1 cellular context compared by ENCODE assay signal in the genomic region with DNA sequence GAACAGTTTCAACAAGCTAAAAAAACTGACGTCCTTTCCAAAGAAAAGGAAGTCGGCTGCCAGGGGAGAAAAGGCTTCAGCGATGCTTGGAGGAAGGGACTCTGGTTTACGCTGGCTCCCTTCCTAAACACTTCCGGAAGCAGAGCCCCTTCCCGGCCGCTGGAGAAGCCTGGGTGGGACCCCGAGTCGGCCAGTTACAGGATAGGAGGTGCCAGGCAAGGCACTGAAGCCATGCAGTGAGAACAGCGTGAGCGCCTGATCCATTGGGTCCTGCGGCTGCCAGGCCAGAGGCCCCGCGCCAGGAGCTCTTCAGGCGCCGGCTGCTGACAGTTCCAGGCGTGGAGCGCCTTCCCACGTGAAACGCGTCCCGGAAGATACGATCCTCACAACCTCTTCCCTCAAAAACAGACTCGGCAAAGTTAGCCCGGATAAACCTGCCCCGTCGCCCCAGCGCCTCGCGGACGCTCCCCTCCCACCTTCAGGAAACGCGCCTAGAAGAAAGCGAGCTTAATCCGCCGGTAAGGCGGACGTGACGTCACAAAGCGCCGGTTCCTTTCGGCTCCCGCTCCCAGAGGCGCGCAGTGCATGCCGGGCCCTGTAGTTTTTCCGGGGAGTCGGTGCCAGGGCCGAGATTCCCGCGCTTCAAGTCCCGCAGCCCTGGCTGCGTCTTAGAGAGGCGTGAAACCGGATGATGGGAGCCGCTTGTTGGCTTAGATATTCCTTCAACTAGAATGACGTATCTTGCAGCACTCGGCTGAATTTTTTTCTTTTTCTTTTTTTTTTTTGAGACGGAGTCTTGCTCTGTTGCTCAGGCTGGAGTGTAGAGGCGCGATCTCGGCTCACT.
TF ChIP-seq lines count a peak whose summit lies in the region.

A gene with protein sequence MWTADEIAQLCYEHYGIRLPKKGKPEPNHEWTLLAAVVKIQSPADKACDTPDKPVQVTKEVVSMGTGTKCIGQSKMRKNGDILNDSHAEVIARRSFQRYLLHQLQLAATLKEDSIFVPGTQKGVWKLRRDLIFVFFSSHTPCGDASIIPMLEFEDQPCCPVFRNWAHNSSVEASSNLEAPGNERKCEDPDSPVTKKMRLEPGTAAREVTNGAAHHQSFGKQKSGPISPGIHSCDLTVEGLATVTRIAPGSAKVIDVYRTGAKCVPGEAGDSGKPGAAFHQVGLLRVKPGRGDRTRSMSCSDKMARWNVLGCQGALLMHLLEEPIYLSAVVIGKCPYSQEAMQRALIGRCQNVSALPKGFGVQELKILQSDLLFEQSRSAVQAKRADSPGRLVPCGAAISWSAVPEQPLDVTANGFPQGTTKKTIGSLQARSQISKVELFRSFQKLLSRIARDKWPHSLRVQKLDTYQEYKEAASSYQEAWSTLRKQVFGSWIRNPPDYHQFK (minus strand): TSS at position 520 of the 844 bp plus-strand sequence. CDS start 2,482 bp downstream, outside the sequence.

TF ChIP-seq in HepG2, 621 proteins besides CTCF, POLR2A, EP300 and RAD21 (continued from another document and continues in another):
- TF ChIP-seq, protein P1, sequence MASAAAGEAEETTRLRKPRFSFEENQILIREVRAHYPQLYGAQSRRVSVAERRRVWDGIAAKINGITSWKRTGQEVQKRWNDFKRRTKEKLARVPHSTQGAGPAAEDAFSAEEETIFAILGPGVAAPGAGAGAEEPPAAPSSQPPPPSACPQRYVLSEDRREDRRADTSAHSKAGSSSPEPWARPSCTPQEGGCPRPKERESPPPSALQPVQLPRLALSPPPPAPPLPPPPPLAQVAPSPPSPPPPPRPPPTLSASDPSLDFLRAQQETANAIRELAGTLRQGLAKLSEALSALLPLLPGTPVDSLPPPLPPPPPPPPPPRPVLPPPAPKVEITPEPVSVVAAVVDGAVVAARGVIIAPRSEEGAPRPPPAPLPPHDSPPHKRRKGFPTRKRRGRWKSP (CRISPR knock-in tag; IDR thresholded peaks at IDR 0.05), result peak; percentile 87
- TF ChIP-seq, protein P2, sequence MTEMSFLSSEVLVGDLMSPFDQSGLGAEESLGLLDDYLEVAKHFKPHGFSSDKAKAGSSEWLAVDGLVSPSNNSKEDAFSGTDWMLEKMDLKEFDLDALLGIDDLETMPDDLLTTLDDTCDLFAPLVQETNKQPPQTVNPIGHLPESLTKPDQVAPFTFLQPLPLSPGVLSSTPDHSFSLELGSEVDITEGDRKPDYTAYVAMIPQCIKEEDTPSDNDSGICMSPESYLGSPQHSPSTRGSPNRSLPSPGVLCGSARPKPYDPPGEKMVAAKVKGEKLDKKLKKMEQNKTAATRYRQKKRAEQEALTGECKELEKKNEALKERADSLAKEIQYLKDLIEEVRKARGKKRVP (CRISPR knock-in tag; IDR thresholded peaks at IDR 0.05), result 0 out of 4 replicates have a peak, but pooled peaks of 1 of the 2 experiments have one; percentile 30
- TF ChIP-seq RXRB (CRISPR knock-in tag; IDR thresholded peaks at IDR 0.05; ENCODE audit: borderline replicate concordance) (peak; percentile 69; the same call in 1 of the 2 replicates), SPEN (CRISPR knock-in tag; IDR thresholded peaks at IDR 0.05; ENCODE audit: low read depth) (peak; percentile 91), ARNT (IDR thresholded peaks at IDR 0.05) (no peak), GABPB1 (CRISPR knock-in tag; IDR thresholded peaks at IDR 0.05) (peak; percentile 99), HIVEP1 (CRISPR knock-in tag; IDR thresholded peaks at IDR 0.05) (peak; percentile 75), BCL6 (CRISPR knock-in tag; IDR thresholded peaks at IDR 0.05) (peak; percentile 35; the same call in 1 of the 2 replicates), CHD2 (IDR thresholded peaks at IDR 0.05; ENCODE audit: low read depth, low read length) (peak; percentile 98), CBFB (CRISPR knock-in tag; IDR thresholded peaks at IDR 0.05) (peak; percentile 73; the same call in 1 of the 2 replicates), NKX3-1 (CRISPR knock-in tag; IDR thresholded peaks at IDR 0.05) (peak; percentile 19; the same call in 1 of the 2 replicates), ZNF274 (CRISPR knock-in tag; IDR thresholded peaks at IDR 0.05) (peak; percentile 81; the same call in 1 of the 2 replicates), SIN3A (IDR thresholded peaks at IDR 0.05; ENCODE audit: borderline replicate concordance, low read depth, low read length) (peak; percentile 92), ZNF350 (CRISPR knock-in tag; IDR thresholded peaks at IDR 0.05; ENCODE audit: borderline replicate concordance, low read depth) (peak; percentile 93), SP4 (CRISPR knock-in tag; IDR thresholded peaks at IDR 0.05) (peak; percentile 77; the same call in 1 of the 2 replicates), U2AF2 (IDR thresholded peaks at IDR 0.05; ENCODE audit: low read depth, low read length) (no peak), ZNF547 (CRISPR knock-in tag; IDR thresholded peaks at IDR 0.05) (peak; percentile 78; the same call in 1 of the 2 replicates), ZNF761 (CRISPR knock-in tag; conservative IDR thresholded peaks at IDR 0.05) (no peak), ZSCAN29 (CRISPR knock-in tag; conservative IDR thresholded peaks at IDR 0.05) (0 out of 2 replicates have a peak, but pooled peaks have one; percentile 28), CREB1 (IDR thresholded peaks at IDR 0.05) (peak; percentile 100), CREB1 (CRISPR knock-in tag; IDR thresholded peaks at IDR 0.05) (peak; percentile 99), ZEB1 (IDR thresholded peaks at IDR 0.05; ENCODE audit: insufficient replicate concordance, low read depth) (no peak), ZSCAN22 (CRISPR knock-in tag; IDR thresholded peaks at IDR 0.05) (no peak), ZNF766 (CRISPR knock-in tag; IDR thresholded peaks at IDR 0.05; ENCODE audit: borderline replicate concordance) (peak; percentile 64), NFKB2 (CRISPR knock-in tag; IDR thresholded peaks at IDR 0.05; ENCODE audit: borderline replicate concordance) (peak; percentile 83), ZNF672 (CRISPR knock-in tag; IDR thresholded peaks at IDR 0.05) (no peak), ZNF446 (CRISPR knock-in tag; IDR thresholded peaks at IDR 0.05) (peak; percentile 70; the same call in 1 of the 2 replicates), TBL1XR1 (IDR thresholded peaks at IDR 0.05; ENCODE audit: borderline replicate concordance, low read length, partially characterized antibody) (peak; percentile 63), ELF3 (CRISPR knock-in tag; IDR thresholded peaks at IDR 0.05) (peak; percentile 79)
- TF ChIP-seq, protein P3, sequence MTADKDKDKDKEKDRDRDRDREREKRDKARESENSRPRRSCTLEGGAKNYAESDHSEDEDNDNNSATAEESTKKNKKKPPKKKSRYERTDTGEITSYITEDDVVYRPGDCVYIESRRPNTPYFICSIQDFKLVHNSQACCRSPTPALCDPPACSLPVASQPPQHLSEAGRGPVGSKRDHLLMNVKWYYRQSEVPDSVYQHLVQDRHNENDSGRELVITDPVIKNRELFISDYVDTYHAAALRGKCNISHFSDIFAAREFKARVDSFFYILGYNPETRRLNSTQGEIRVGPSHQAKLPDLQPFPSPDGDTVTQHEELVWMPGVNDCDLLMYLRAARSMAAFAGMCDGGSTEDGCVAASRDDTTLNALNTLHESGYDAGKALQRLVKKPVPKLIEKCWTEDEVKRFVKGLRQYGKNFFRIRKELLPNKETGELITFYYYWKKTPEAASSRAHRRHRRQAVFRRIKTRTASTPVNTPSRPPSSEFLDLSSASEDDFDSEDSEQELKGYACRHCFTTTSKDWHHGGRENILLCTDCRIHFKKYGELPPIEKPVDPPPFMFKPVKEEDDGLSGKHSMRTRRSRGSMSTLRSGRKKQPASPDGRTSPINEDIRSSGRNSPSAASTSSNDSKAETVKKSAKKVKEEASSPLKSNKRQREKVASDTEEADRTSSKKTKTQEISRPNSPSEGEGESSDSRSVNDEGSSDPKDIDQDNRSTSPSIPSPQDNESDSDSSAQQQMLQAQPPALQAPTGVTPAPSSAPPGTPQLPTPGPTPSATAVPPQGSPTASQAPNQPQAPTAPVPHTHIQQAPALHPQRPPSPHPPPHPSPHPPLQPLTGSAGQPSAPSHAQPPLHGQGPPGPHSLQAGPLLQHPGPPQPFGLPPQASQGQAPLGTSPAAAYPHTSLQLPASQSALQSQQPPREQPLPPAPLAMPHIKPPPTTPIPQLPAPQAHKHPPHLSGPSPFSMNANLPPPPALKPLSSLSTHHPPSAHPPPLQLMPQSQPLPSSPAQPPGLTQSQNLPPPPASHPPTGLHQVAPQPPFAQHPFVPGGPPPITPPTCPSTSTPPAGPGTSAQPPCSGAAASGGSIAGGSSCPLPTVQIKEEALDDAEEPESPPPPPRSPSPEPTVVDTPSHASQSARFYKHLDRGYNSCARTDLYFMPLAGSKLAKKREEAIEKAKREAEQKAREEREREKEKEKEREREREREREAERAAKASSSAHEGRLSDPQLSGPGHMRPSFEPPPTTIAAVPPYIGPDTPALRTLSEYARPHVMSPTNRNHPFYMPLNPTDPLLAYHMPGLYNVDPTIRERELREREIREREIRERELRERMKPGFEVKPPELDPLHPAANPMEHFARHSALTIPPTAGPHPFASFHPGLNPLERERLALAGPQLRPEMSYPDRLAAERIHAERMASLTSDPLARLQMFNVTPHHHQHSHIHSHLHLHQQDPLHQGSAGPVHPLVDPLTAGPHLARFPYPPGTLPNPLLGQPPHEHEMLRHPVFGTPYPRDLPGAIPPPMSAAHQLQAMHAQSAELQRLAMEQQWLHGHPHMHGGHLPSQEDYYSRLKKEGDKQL (CRISPR knock-in tag; IDR thresholded peaks at IDR 0.05; ENCODE audit: low read depth), result peak; percentile 35; the same call in 1 of the 2 replicates
- TF ChIP-seq, protein P4, sequence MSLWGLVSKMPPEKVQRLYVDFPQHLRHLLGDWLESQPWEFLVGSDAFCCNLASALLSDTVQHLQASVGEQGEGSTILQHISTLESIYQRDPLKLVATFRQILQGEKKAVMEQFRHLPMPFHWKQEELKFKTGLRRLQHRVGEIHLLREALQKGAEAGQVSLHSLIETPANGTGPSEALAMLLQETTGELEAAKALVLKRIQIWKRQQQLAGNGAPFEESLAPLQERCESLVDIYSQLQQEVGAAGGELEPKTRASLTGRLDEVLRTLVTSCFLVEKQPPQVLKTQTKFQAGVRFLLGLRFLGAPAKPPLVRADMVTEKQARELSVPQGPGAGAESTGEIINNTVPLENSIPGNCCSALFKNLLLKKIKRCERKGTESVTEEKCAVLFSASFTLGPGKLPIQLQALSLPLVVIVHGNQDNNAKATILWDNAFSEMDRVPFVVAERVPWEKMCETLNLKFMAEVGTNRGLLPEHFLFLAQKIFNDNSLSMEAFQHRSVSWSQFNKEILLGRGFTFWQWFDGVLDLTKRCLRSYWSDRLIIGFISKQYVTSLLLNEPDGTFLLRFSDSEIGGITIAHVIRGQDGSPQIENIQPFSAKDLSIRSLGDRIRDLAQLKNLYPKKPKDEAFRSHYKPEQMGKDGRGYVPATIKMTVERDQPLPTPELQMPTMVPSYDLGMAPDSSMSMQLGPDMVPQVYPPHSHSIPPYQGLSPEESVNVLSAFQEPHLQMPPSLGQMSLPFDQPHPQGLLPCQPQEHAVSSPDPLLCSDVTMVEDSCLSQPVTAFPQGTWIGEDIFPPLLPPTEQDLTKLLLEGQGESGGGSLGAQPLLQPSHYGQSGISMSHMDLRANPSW (CRISPR knock-in tag; IDR thresholded peaks at IDR 0.05; ENCODE audit: borderline replicate concordance), result 0 out of 2 replicates have a peak, but pooled peaks have one; percentile 36
- TF ChIP-seq, protein P5, sequence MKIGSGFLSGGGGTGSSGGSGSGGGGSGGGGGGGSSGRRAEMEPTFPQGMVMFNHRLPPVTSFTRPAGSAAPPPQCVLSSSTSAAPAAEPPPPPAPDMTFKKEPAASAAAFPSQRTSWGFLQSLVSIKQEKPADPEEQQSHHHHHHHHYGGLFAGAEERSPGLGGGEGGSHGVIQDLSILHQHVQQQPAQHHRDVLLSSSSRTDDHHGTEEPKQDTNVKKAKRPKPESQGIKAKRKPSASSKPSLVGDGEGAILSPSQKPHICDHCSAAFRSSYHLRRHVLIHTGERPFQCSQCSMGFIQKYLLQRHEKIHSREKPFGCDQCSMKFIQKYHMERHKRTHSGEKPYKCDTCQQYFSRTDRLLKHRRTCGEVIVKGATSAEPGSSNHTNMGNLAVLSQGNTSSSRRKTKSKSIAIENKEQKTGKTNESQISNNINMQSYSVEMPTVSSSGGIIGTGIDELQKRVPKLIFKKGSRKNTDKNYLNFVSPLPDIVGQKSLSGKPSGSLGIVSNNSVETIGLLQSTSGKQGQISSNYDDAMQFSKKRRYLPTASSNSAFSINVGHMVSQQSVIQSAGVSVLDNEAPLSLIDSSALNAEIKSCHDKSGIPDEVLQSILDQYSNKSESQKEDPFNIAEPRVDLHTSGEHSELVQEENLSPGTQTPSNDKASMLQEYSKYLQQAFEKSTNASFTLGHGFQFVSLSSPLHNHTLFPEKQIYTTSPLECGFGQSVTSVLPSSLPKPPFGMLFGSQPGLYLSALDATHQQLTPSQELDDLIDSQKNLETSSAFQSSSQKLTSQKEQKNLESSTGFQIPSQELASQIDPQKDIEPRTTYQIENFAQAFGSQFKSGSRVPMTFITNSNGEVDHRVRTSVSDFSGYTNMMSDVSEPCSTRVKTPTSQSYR (CRISPR knock-in tag; IDR thresholded peaks at IDR 0.05; ENCODE audit: borderline replicate concordance), result 0 out of 2 replicates have a peak, but pooled peaks have one; percentile 10
- TF ChIP-seq, protein P6, sequence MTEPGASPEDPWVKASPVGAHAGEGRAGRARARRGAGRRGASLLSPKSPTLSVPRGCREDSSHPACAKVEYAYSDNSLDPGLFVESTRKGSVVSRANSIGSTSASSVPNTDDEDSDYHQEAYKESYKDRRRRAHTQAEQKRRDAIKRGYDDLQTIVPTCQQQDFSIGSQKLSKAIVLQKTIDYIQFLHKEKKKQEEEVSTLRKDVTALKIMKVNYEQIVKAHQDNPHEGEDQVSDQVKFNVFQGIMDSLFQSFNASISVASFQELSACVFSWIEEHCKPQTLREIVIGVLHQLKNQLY (CRISPR knock-in tag; IDR thresholded peaks at IDR 0.05), result peak; percentile 41; the same call in 1 of the 2 replicates
- TF ChIP-seq, protein P7, sequence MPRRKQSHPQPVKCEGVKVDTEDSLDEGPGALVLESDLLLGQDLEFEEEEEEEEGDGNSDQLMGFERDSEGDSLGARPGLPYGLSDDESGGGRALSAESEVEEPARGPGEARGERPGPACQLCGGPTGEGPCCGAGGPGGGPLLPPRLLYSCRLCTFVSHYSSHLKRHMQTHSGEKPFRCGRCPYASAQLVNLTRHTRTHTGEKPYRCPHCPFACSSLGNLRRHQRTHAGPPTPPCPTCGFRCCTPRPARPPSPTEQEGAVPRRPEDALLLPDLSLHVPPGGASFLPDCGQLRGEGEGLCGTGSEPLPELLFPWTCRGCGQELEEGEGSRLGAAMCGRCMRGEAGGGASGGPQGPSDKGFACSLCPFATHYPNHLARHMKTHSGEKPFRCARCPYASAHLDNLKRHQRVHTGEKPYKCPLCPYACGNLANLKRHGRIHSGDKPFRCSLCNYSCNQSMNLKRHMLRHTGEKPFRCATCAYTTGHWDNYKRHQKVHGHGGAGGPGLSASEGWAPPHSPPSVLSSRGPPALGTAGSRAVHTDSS (CRISPR knock-in tag; conservative IDR thresholded peaks at IDR 0.05), result peak; percentile 76; the same call in 1 of the 2 replicates
